In the genomic region with DNA sequence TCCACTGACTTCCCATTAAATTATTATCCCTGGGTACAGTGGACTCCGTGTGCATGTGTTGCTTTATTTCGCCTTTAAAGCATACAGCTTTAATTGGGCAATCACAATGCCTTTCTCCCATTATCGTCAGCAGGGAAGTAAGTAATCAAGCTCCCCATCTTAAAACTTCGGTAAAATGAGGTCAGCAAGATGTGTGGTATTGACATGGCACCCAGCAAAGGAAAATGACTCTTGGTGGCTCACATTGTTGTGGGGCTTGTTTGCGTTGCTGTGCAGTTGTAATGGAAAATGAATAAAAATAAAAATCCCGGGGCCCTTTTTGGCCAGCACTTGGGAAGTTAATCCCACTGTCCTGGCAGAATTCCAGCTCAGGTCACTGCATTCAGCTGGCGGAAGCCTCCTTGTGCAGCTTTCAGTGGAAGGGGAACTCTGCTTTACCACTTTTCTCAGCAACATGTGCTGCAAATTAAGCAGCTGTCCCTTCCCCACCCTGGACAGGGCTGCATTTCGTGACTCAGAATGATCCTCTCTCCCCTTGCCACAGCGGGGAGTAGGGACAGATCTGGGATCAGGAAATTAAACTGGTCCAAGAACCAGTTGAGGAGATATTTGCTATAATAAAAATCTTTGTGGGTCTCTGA, we compare ENCODE assay signal across 9 cellular contexts. TPM values are rescaled to one million over a fixed set of nuclear protein-coding genes. Genes with fewer than 3 reads are reported as not detected.
DNase-seq lines count a peak whose midpoint lies in the region; ATAC-seq and TF ChIP-seq lines count a peak whose summit lies in the region.
"Had no signal": no experiment of that assay in that cellular context is flagged by ENCODE, and none has a peak within 500 bp of the region (broad histone marks: within the 10 kb centered on the region; RNA-seq: fewer than 3 reads in every experiment).

No MANE protein-coding gene starts in this region.

- no peaks in the 10 kb centered on the region for H3K36me3 Mint-ChIP-seq in type B pancreatic cell

- H3K9me3 Mint-ChIP-seq in type B pancreatic cell: no peaks in the 10 kb centered on the region

- DNase-seq in DMS53 (lab: John Stamatoyannopoulos, UW) (peak; percentile 33), DMS53 treated with DMSO at 0.1 percent for 48 hours (lab: John Stamatoyannopoulos, UW; ENCODE audit: unreplicated experiment) (no peak), SK-N-DZ (ENCODE audit: low spot score) (peak; percentile 32), left ventricle myocardium superior (no peak), type B pancreatic cell (ENCODE audit: extremely low spot score, unreplicated experiment) (no peak), RKO (ENCODE audit: low spot score) (no peak), cerebellar cortex (ENCODE audit: low spot score) (no peak)
- DNase-seq: activated CD8-positive, alpha-beta memory T cell treated with anti-CD3 and anti-CD28 coated beads, Interleukin-2, amount 50 U/mL, for 48 hours had no signal

- no peaks in the 10 kb centered on the region for H3K27me3 Mint-ChIP-seq in type B pancreatic cell

- intact Hi-C loops in left ventricle myocardium superior (cut with micrococcal nuclease): no loop called here

- no peak for TF ChIP-seq CTCF in type B pancreatic cell (conservative IDR thresholded peaks at IDR 0.05)

- no peak overlapping the region for H3K27ac Mint-ChIP-seq in type B pancreatic cell

- ATAC-seq in left ventricle myocardium superior (peak; percentile 49), HG03571 (IDR thresholded peaks at IDR 0.05; ENCODE audit: unreplicated experiment) (no peak)

- peaks cover 52% of the 10 kb centered on the region for H3K4me1 Mint-ChIP-seq in type B pancreatic cell (ENCODE audit: unreplicated experiment)

- H3K4me3 Mint-ChIP-seq in type B pancreatic cell: peak overlapping the region; percentile 34

RNA-seq across cellular contexts. Expression of a gene that starts 13.9 kb away (rescaled TPM):
- polyA plus RNA-seq in SK-N-DZ (2014; cell fraction: cytosol; rRNA removed): 89.4 and 103 TPM in 2 replicates
- polyA plus RNA-seq in SK-N-DZ (2014; cell fraction: nucleus; rRNA removed): 90.0 and 149 TPM in 2 replicates
- 3,201 TPM for total RNA-seq in left ventricle myocardium superior
- 163 and 203 TPM in 2 replicates for total RNA-seq in type B pancreatic cell (ENCODE audit: low replicate concordance)

Comparison
In these comparisons a context has a peak if more than half of its experiments do, and no peak if none do; other contexts are left out.
1. DNase-seq: peak in DMS53 (single experiment) and SK-N-DZ (single experiment); none in DMS53 treated with DMSO at 0.1 percent for 48 hours (single experiment), left ventricle myocardium superior (single experiment), type B pancreatic cell (single experiment), RKO (single experiment) and cerebellar cortex (single experiment).
2. RNA of a gene that starts 13.9 kb away (total RNA-seq): 3,201 TPM in left ventricle myocardium superior (single experiment); 163 to 203 TPM in type B pancreatic cell; every median in the first group is over 10 times any median in the second.